In genomic region chr1:91594383-91595065, GRCh38 we compare ENCODE assay signal across 23 cellular contexts.
A peak's percentile ranks its signal among the peaks of the same experiment; 100 is the strongest.
DNase-seq lines count a peak whose midpoint lies in the region; ATAC-seq and TF ChIP-seq lines count a peak whose summit lies in the region.
"Had no signal": no experiment of that assay in that cellular context is flagged by ENCODE, and none has a peak within 500 bp of the region (broad histone marks: within the 10 kb centered on the region; RNA-seq: fewer than 3 reads in every experiment).

No MANE protein-coding gene starts in this region.

- CTCF ChIA-PET in activated CD4-positive, alpha-beta memory T cell treated with anti-CD3 and anti-CD28 coated beads, Interleukin-2, amount 10 ng/mL, durations not matched to agents 7 days and 5 days (lab: Charles Lee), result interaction anchor here (0.8 to 1.3 kb wide), 4 partner anchors 35 to 82 kb away, joined by 3 to 5 read pairs (median 4); no protein-coding TSS in a partner anchor
- CTCF ChIA-PET in activated CD4-positive, alpha-beta memory T cell treated with anti-CD3 and anti-CD28 coated beads for 36 hours (lab: Charles Lee), result interaction anchor here (0.6 to 1.1 kb wide), 2 partner anchors 30 to 82 kb away, joined by 3 to 5 read pairs; no protein-coding TSS in a partner anchor

- no peak overlapping the region for H2BK15ac ChIP-seq in neuronal stem cell (ENCODE audit: low read length)

- H3K9me3 ChIP-seq in left lung (no peaks in the 10 kb centered on the region), neuronal stem cell (replicated peaks in 1 of 2; ENCODE audit: control insufficient read depth in 2 of 2, insufficient read depth in 1 of 2, low read depth in 1 of 2, low read length in 2 of 2) (no peaks in the 10 kb centered on the region)

- POLR2A ChIA-PET in activated CD4-positive, alpha-beta memory T cell treated with anti-CD3 and anti-CD28 coated beads, Interleukin-2, amount 10 ng/mL, durations not matched to agents 7 days and 5 days (lab: Charles Lee), result no interaction called here
- POLR2A ChIA-PET in activated CD4-positive, alpha-beta memory T cell treated with anti-CD3 and anti-CD28 coated beads for 36 hours (lab: Charles Lee), result no interaction called here

- no peaks in the 10 kb centered on the region for H3K27me3 Mint-ChIP-seq in activated CD4-positive, alpha-beta memory T cell treated with anti-CD3 and anti-CD28 coated beads, Interleukin-2, amount 10 ng/mL, durations not matched to agents 7 days and 5 days
- no peaks in the 10 kb centered on the region for H3K27me3 Mint-ChIP-seq in activated CD4-positive, alpha-beta memory T cell treated with anti-CD3 and anti-CD28 coated beads for 36 hours
- H3K27me3 Mint-ChIP-seq: CD8-positive, alpha-beta memory T cell had no signal

- H3K9me3 Mint-ChIP-seq in activated CD4-positive, alpha-beta memory T cell treated with anti-CD3 and anti-CD28 coated beads, Interleukin-2, amount 10 ng/mL, durations not matched to agents 7 days and 5 days, result peaks cover 4% of the 10 kb centered on the region
- H3K9me3 Mint-ChIP-seq in activated CD4-positive, alpha-beta memory T cell treated with anti-CD3 and anti-CD28 coated beads for 36 hours, result no peaks in the 10 kb centered on the region
- H3K9me3 Mint-ChIP-seq: CD8-positive, alpha-beta memory T cell had no signal

- peaks cover 51% of the 10 kb centered on the region for H3K4me1 Mint-ChIP-seq in activated CD4-positive, alpha-beta memory T cell treated with anti-CD3 and anti-CD28 coated beads, Interleukin-2, amount 10 ng/mL, durations not matched to agents 7 days and 5 days
- peaks cover 30% of the 10 kb centered on the region for H3K4me1 Mint-ChIP-seq in activated CD4-positive, alpha-beta memory T cell treated with anti-CD3 and anti-CD28 coated beads for 36 hours (ENCODE audit: low read depth)

- H3K36me3 ChIP-seq in left lung (no peaks in the 10 kb centered on the region), neuronal stem cell (replicated peaks in 1 of 2; ENCODE audit: control insufficient read depth in 2 of 2, insufficient read depth in 2 of 2, low read length in 2 of 2) (no peaks in the 10 kb centered on the region)

- H2AFZ ChIP-seq in neuronal stem cell (ENCODE audit: low read length), result no peak overlapping the region
- H2AFZ ChIP-seq: PC-9 had no signal

- intact Hi-C loops in activated CD4-positive, alpha-beta memory T cell treated with anti-CD3 and anti-CD28 coated beads for 36 hours (cut with micrococcal nuclease), result no loop called here
- intact Hi-C loops in left lung (cut with DNase I), result no loop called here

- no peak overlapping the region for H3K14ac ChIP-seq in neuronal stem cell (ENCODE audit: low read length)

- H3K27ac ChIP-seq in left lung (no peak overlapping the region), neuronal stem cell (replicated peaks; ENCODE audit: low read length) (no peak overlapping the region)
- H3K27ac ChIP-seq: 22Rv1, C4-2B, PC-9 had no signal

- no peak for TF ChIP-seq CTCF in left lung (IDR thresholded peaks at IDR 0.05)

- no peak overlapping the region for H3K4me2 ChIP-seq in neuronal stem cell (ENCODE audit: insufficient read depth, low read length, poor library complexity, severe bottlenecking)
- H3K4me2 ChIP-seq: PC-9 had no signal

- peak overlapping the region; percentile 1 for H3K27ac Mint-ChIP-seq in activated CD4-positive, alpha-beta memory T cell treated with anti-CD3 and anti-CD28 coated beads, Interleukin-2, amount 10 ng/mL, durations not matched to agents 7 days and 5 days
- H3K27ac Mint-ChIP-seq in activated CD4-positive, alpha-beta memory T cell treated with anti-CD3 and anti-CD28 coated beads for 36 hours, result no peak overlapping the region
- H3K27ac Mint-ChIP-seq: B cell had no signal

- H2BK120ac ChIP-seq in neuronal stem cell (ENCODE audit: low read depth, low read length), result no peak overlapping the region

- H4K8ac ChIP-seq in neuronal stem cell (ENCODE audit: low read depth, low read length), result no peak overlapping the region

- no peak overlapping the region for H2BK5ac ChIP-seq in neuronal stem cell (ENCODE audit: low read length)

- ATAC-seq in left lung, result peak; percentile 70

- no peak overlapping the region for H3K23ac ChIP-seq in neuronal stem cell (ENCODE audit: low read depth, low read length, poor library complexity)

- H3K4me1 ChIP-seq in left lung (no peaks in the 10 kb centered on the region), neuronal stem cell (ENCODE audit: control insufficient read depth in 2 of 2, insufficient read depth in 1 of 2, low read depth in 1 of 2, low read length in 2 of 2) (peaks cover 3 to 6% of the 10 kb centered on the region in 2 donors)

- no peak overlapping the region for H4K91ac ChIP-seq in neuronal stem cell (ENCODE audit: low read depth, low read length, poor library complexity)

- H3K18ac ChIP-seq in neuronal stem cell (ENCODE audit: low read length), result no peak overlapping the region

- H3K4ac ChIP-seq in neuronal stem cell (ENCODE audit: low read length), result no peak overlapping the region

- H2AK5ac ChIP-seq in neuronal stem cell (ENCODE audit: low read depth, low read length), result no peak overlapping the region

- DNase-seq in activated CD4-positive, alpha-beta memory T cell treated with anti-CD3 and anti-CD28 coated beads, Interleukin-2, amount 10 ng/mL, durations not matched to agents 7 days and 5 days, result no peak
- no peak for DNase-seq in activated CD4-positive, alpha-beta memory T cell treated with anti-CD3 and anti-CD28 coated beads for 36 hours
- DNase-seq in ELF-1 (ENCODE audit: low read depth, low spot score) (peak; percentile 40), left lung (no peak), neuronal stem cell (ENCODE audit: low spot score) (no peak), D341Med (ENCODE audit: low spot score) (no peak), GDM1 (lab: John Stamatoyannopoulos, UW) (no peak), NCI-H748 treated with DMSO at 0.1 percent for 48 hours (lab: John Stamatoyannopoulos, UW) (no peak)
- DNase-seq: CD8-positive, alpha-beta memory T cell; DMS79 treated with DMSO at 0.1 percent for 48 hours; KBM-7; MV-4-11; NCI-H1105; NCI-H1436 treated with DMSO at 0.1 percent for 48 hours; NCI-H187 treated with DMSO at 0.1 percent for 48 hours; NCI-H2107; NCI-H524; NCI-H774; PC-9; SHP77 had no signal

- H3K79me1 ChIP-seq in neuronal stem cell (ENCODE audit: low read depth, low read length), result no peaks in the 10 kb centered on the region

- H3K4me3 Mint-ChIP-seq in activated CD4-positive, alpha-beta memory T cell treated with anti-CD3 and anti-CD28 coated beads, Interleukin-2, amount 10 ng/mL, durations not matched to agents 7 days and 5 days, result no peak overlapping the region
- H3K4me3 Mint-ChIP-seq in activated CD4-positive, alpha-beta memory T cell treated with anti-CD3 and anti-CD28 coated beads for 36 hours, result no peak overlapping the region
- H3K4me3 Mint-ChIP-seq: B cell; CD8-positive, alpha-beta memory T cell had no signal

- H3K4me3 ChIP-seq in left lung (no peak overlapping the region), neuronal stem cell (ENCODE audit: low read length in 2 of 2) (no peak overlapping the region)
- H3K4me3 ChIP-seq: PC-9 had no signal

- H3K36me3 Mint-ChIP-seq in activated CD4-positive, alpha-beta memory T cell treated with anti-CD3 and anti-CD28 coated beads, Interleukin-2, amount 10 ng/mL, durations not matched to agents 7 days and 5 days (ENCODE audit: low read depth), result peaks cover 2% of the 10 kb centered on the region
- H3K36me3 Mint-ChIP-seq in activated CD4-positive, alpha-beta memory T cell treated with anti-CD3 and anti-CD28 coated beads for 36 hours, result no peaks in the 10 kb centered on the region

- no peaks in the 10 kb centered on the region for H3K27me3 ChIP-seq in left lung
- no peaks in the 10 kb centered on the region for H3K27me3 ChIP-seq in neuronal stem cell (ENCODE audit: control insufficient read depth in 3 of 3, insufficient read depth in 3 of 3, low read depth in 1 of 3, low read length in 3 of 3)

- no peak overlapping the region for H2BK12ac ChIP-seq in neuronal stem cell (ENCODE audit: low read length)

- no CpG with 5 or more reads among the region's 11 CpGs for WGBS in neuronal stem cell (ENCODE audit: extremely low coverage in 2 of 2, insufficient read length in 2 of 2, insufficient replicate concordance in 1 of 2), 2 donors

- H3K9ac ChIP-seq in neuronal stem cell (ENCODE audit: low read depth, low read length, poor library complexity), result peak overlapping the region; percentile 17
